Comparison of ENCODE assay signal across 13 cellular contexts in genomic region chr12:85740190-85740589, GRCh38.
"Had no signal": no experiment of that assay in that cellular context is flagged by ENCODE, and none has a peak within 500 bp of the region (broad histone marks: within the 10 kb centered on the region; RNA-seq: fewer than 3 reads in every experiment).

No MANE protein-coding gene starts in this region.

- DNase-seq: activated CD4-positive, alpha-beta T cell treated with anti-CD3 and anti-CD28 coated beads, Interleukin-2, amount 50 U/mL, for 1 hour; activated naive CD4-positive, alpha-beta T cell; activated naive CD8-positive, alpha-beta T cell treated with anti-CD3 and anti-CD28 coated beads, Interleukin-2, amount 10 ng/mL, durations not matched to agents 7 days and 5 days; aorta; cerebellar nuclear complex; effector memory CD8-positive, alpha-beta T cell; hippocampal formation; left lung; mucosa of descending colon; naive thymus-derived CD8-positive, alpha-beta T cell; stimulated activated CD4-positive, alpha-beta T cell treated with anti-CD3 and anti-CD28 coated beads, Interleukin-12 subunit alpha, Interleukin-12 subunit beta, amount 100 ng/mL, for 4 hours; stimulated activated CD4-positive, alpha-beta T cell treated with anti-CD3 and anti-CD28 coated beads, Interleukin-2, amount 100 ng/mL, for 24 hours; thyroid gland had no signal

- H3K4me3 ChIP-seq: left lung, mucosa of descending colon, thyroid gland had no signal
